37 cellular contexts compared by ENCODE assay signal in genomic region chrX:132353430-132353829, GRCh38.
DNase-seq lines count a peak whose midpoint lies in the region; ATAC-seq, FAIRE-seq and TF ChIP-seq lines count a peak whose summit lies in the region.
"Had no signal": no experiment of that assay in that cellular context is flagged by ENCODE, and none has a peak within 500 bp of the region (broad histone marks: within the 10 kb centered on the region; RNA-seq: fewer than 3 reads in every experiment).

No MANE protein-coding gene starts in this region.

- no TSS peak for BruUV-seq in IMR-90 (replicated peaks; lab: Mats Ljungman, UMichigan)
- BruUV-seq in HepG2 (replicated peaks; lab: Mats Ljungman, UMichigan) = no TSS peak

- H2BK120ac ChIP-seq in IMR-90 (ENCODE audit: low read depth, low read length) = no peak overlapping the region

- TF ChIP-seq RAD21 in IMR-90 (IDR thresholded peaks at IDR 0.05; ENCODE audit: low read length) (no peak), HepG2 (CRISPR knock-in tag; IDR thresholded peaks at IDR 0.05) (no peak)

- H3K4me1 ChIP-seq in IMR-90 (ENCODE audit: control insufficient read depth, insufficient read depth, low read length) = no peaks in the 10 kb centered on the region
- H3K4me1 ChIP-seq in astrocyte (ENCODE audit: insufficient read depth, low read length) = no peaks in the 10 kb centered on the region
- H3K4me1 ChIP-seq in HepG2 (ENCODE audit: insufficient read depth, low read length) = peaks cover 14% of the 10 kb centered on the region
- H3K4me1 ChIP-seq: A549; BE2C; BLaER1; BLaER1 treated with 17β-estradiol and CSF1 and Interleukin-3, amounts not matched to agents 10 nM and 100 nM; Caco-2 had no signal

- no peak overlapping the region for H4K5ac ChIP-seq in IMR-90 (ENCODE audit: low read depth, low read length)

- H3K4me3 Mint-ChIP-seq in astrocyte (ENCODE audit: unreplicated experiment) = no peak overlapping the region
- H3K4me3 Mint-ChIP-seq: B cell; CD14-positive monocyte; CD4-positive, alpha-beta memory T cell; CD4-positive, alpha-beta T cell; CD4-positive, CD25-positive, alpha-beta regulatory T cell; CD8-positive, alpha-beta memory T cell; CD8-positive, alpha-beta T cell had no signal

- TF ChIP-seq POLR2A in IMR-90 (IDR thresholded peaks at IDR 0.05; ENCODE audit: low read depth, low read length) (no peak), HepG2 (IDR thresholded peaks at IDR 0.05; ENCODE audit: insufficient read depth in 1 of 2, low read depth in 2 of 2, low read length in 2 of 2) (no peak)

- H3K27me3 ChIP-seq in IMR-90 (ENCODE audit: control insufficient read depth, insufficient read depth, low read length) (no peaks in the 10 kb centered on the region; the same call in 1 of the 2 replicates), astrocyte (ENCODE audit: insufficient read depth, low read length) (no peaks in the 10 kb centered on the region), HepG2 (ENCODE audit: control insufficient read depth in 1 of 2, insufficient read depth in 2 of 2, low read length in 2 of 2) (no peaks in the 10 kb centered on the region)
- H3K27me3 ChIP-seq: BE2C had no signal

- no peak overlapping the region for H3K56ac ChIP-seq in IMR-90 (ENCODE audit: extremely low read depth, insufficient read depth, low read length)

- no peak overlapping the region for H3K4me2 ChIP-seq in IMR-90 (ENCODE audit: low read depth, low read length)
- H3K4me2 ChIP-seq in astrocyte (ENCODE audit: low read length) = no peak overlapping the region
- H3K4me2 ChIP-seq in HepG2 (ENCODE audit: low read depth, low read length) = no peak overlapping the region
- H3K4me2 ChIP-seq: A549; BLaER1; BLaER1 treated with 17β-estradiol and CSF1 and Interleukin-3, amounts not matched to agents 10 nM and 100 nM had no signal

- dilution Hi-C loops in IMR-90 (cut with HindIII; ENCODE audit: low sequenced_read_pairs, unreplicated experiment) = no loop called here

- H3K79me2 ChIP-seq in astrocyte (ENCODE audit: insufficient read depth, low read length) = no peaks in the 10 kb centered on the region
- no peaks in the 10 kb centered on the region for H3K79me2 ChIP-seq in HepG2 (ENCODE audit: insufficient read depth, low read length)

- H3K9me3 ChIP-seq in IMR-90 (ENCODE audit: control insufficient read depth, insufficient read depth, low read length) = no peaks in the 10 kb centered on the region
- H3K9me3 ChIP-seq in astrocyte (ENCODE audit: insufficient read depth, low read depth, low read length) = no peaks in the 10 kb centered on the region
- no peaks in the 10 kb centered on the region for H3K9me3 ChIP-seq in HepG2 (ENCODE audit: low read length)
- H3K9me3 ChIP-seq: A549, BE2C, BLaER1, Caco-2 had no signal

- H2AFZ ChIP-seq in IMR-90 (replicated peaks; ENCODE audit: low read length, poor library complexity) (no peak overlapping the region), astrocyte (ENCODE audit: low read depth, low read length) (no peak overlapping the region), HepG2 (ENCODE audit: low read length) (no peak overlapping the region)

- H3K27ac Mint-ChIP-seq in astrocyte (ENCODE audit: unreplicated experiment) = no peak overlapping the region
- H3K27ac Mint-ChIP-seq: B cell; CD14-positive monocyte; CD4-positive, alpha-beta memory T cell; CD4-positive, alpha-beta T cell; CD4-positive, CD25-positive, alpha-beta regulatory T cell; CD8-positive, alpha-beta memory T cell; CD8-positive, alpha-beta T cell had no signal

- H4K8ac ChIP-seq in IMR-90 (ENCODE audit: low read depth in 2 of 2, low read length in 2 of 2) = no peak overlapping the region

- no CpG with 5 or more reads among the region's 5 CpGs for WGBS in IMR-90 (ENCODE audit: extremely low coverage in 2 of 2, insufficient read length in 1 of 2), 2 experiments
- WGBS in HepG2 (ENCODE audit: low lambda C conversion rate) = 66% methylated on average over 5 of the region's 5 CpGs

- no peak overlapping the region for H2BK20ac ChIP-seq in IMR-90 (ENCODE audit: low read depth, low read length)

- no peak overlapping the region for H3K14ac ChIP-seq in IMR-90 (replicated peaks; ENCODE audit: low read depth, low read length)

- FAIRE-seq in GM19239 (lab: Jason Lieb, UNC) = peak; percentile 71
- peak; percentile 60 for FAIRE-seq in astrocyte (lab: Jason Lieb, UNC)
- no peak for FAIRE-seq in HepG2 (lab: Jason Lieb, UNC)
- FAIRE-seq: A204.1, A549, D721Med had no signal

- H3K4ac ChIP-seq in IMR-90 (ENCODE audit: low read depth, low read length) = no peak overlapping the region

- H2BK5ac ChIP-seq in IMR-90 (ENCODE audit: low read depth, low read length, poor library complexity, severe bottlenecking) = no peak overlapping the region

- in situ Hi-C loops in IMR-90 (cut with MboI; ENCODE audit: low sequenced_read_pairs) = no loop called here
- in situ Hi-C loops in HepG2 (cut with HindIII; ENCODE audit: extremely low pct_ligation_motif_present, low pct_unique_long_range_greater_than_20kb) = no loop called here

- H3K9me1 ChIP-seq in IMR-90 (ENCODE audit: insufficient read depth, low read length) = no peaks in the 10 kb centered on the region

- H3K23ac ChIP-seq in IMR-90 (ENCODE audit: low read depth, low read length) = no peak overlapping the region

- POLR2A ChIA-PET in IMR-90 (lab: Charles Lee; ENCODE audit: unreplicated experiment) = no interaction called here
- POLR2A ChIA-PET in HepG2 (lab: Yijun Ruan, JAX) = no interaction called here

- no peak for DNase-seq in GM19239 (ENCODE audit: insufficient read length, low spot score)
- DNase-seq in IMR-90 = no peak
- no peak for DNase-seq in astrocyte (ENCODE audit: low read depth)
- no peak for DNase-seq in HepG2 (ENCODE audit: low spot score)
- no peak for DNase-seq in Ammon's horn (ENCODE audit: low spot score)
- DNase-seq in NOMO-1 (lab: John Stamatoyannopoulos, UW; ENCODE audit: unreplicated experiment in 2 of 2) = no peak
- DNase-seq: 8988T; ACHN; AML-193; BE2C; C1 segment of cervical spinal cord; Caco-2; Calu3; CD4-positive, alpha-beta memory T cell; CD4-positive, alpha-beta T cell; CD4-positive, CD25-positive, alpha-beta regulatory T cell; CD8-positive, alpha-beta memory T cell; CD8-positive, alpha-beta T cell; COR-L47; DMS 273 treated with DMSO at 0.1 percent for 48 hours; DMS153; DMS53; DMS79; DMS79 treated with DMSO at 0.1 percent for 48 hours; DND-41; EL had no signal

- TF ChIP-seq CTCF in IMR-90 (conservative IDR thresholded peaks at IDR 0.05; ENCODE audit: low read depth, low read length) (no peak), astrocyte (IDR thresholded peaks at IDR 0.05; ENCODE audit: insufficient read depth, low read depth, low read length) (no peak), HepG2 (CRISPR knock-in tag; IDR thresholded peaks at IDR 0.05) (no peak)

- no peaks in the 10 kb centered on the region for H3K27me3 Mint-ChIP-seq in astrocyte (ENCODE audit: low read depth, unreplicated experiment)
- H3K27me3 Mint-ChIP-seq: B cell; CD4-positive, alpha-beta memory T cell; CD4-positive, alpha-beta T cell; CD4-positive, CD25-positive, alpha-beta regulatory T cell had no signal

- no peaks in the 10 kb centered on the region for H3K36me3 Mint-ChIP-seq in astrocyte (ENCODE audit: low read depth, unreplicated experiment)
- H3K36me3 Mint-ChIP-seq: CD14-positive monocyte; CD4-positive, alpha-beta memory T cell; CD4-positive, CD25-positive, alpha-beta regulatory T cell; CD8-positive, alpha-beta memory T cell; CD8-positive, alpha-beta T cell had no signal

- no peaks in the 10 kb centered on the region for H3K79me1 ChIP-seq in IMR-90 (ENCODE audit: low read depth in 1 of 2, low read length in 2 of 2)

- H3K27ac ChIP-seq in IMR-90 (ENCODE audit: insufficient read depth, low read length) (no peak overlapping the region), astrocyte (ENCODE audit: low read depth, low read length) (no peak overlapping the region), HepG2 (ENCODE audit: extremely low read length, insufficient read depth, low read length) (no peak overlapping the region)
- H3K27ac ChIP-seq: 22Rv1; A549; BLaER1; BLaER1 treated with 17β-estradiol and CSF1 and Interleukin-3, amounts not matched to agents 10 nM and 100 nM; C4-2B had no signal

- no peak overlapping the region for H3K18ac ChIP-seq in IMR-90 (ENCODE audit: low read depth, low read length)

- H3K9me3 Mint-ChIP-seq in astrocyte (ENCODE audit: unreplicated experiment) = no peaks in the 10 kb centered on the region
- H3K9me3 Mint-ChIP-seq: CD4-positive, alpha-beta T cell; CD8-positive, alpha-beta memory T cell; CD8-positive, alpha-beta T cell had no signal

- no peak overlapping the region for H3K4me3 ChIP-seq in IMR-90 (ENCODE audit: insufficient read depth, low read depth, low read length)
- no peak overlapping the region for H3K4me3 ChIP-seq in astrocyte (ENCODE audit: insufficient read depth, low read depth, low read length)
- H3K4me3 ChIP-seq in HepG2 (replicated peaks in 1 of 3; ENCODE audit: insufficient read depth in 1 of 3, low read depth in 2 of 3, low read length in 3 of 3) = no peak overlapping the region
- H3K4me3 ChIP-seq: A549; BLaER1; BLaER1 treated with 17β-estradiol and CSF1 and Interleukin-3, amounts not matched to agents 10 nM and 100 nM had no signal

- CTCF ChIA-PET in IMR-90 (lab: Yijun Ruan, JAX) = no interaction called here
- CTCF ChIA-PET in HepG2 (lab: Yijun Ruan, JAX; ENCODE audit: low intra/inter-chr PET ratio, low total read pairs) = no interaction called here

- H2AK5ac ChIP-seq in IMR-90 (ENCODE audit: low read depth, low read length) = no peak overlapping the region

- ATAC-seq in IMR-90 (ENCODE audit: low read depth) (no peak), HepG2 (no peak), GM19455 (IDR thresholded peaks at IDR 0.05; ENCODE audit: unreplicated experiment) (no peak), HG02973 (IDR thresholded peaks at IDR 0.05; ENCODE audit: unreplicated experiment) (no peak)
- ATAC-seq: A549; CD8-positive, alpha-beta T cell had no signal

- H3K4me1 Mint-ChIP-seq in astrocyte (ENCODE audit: low read depth, unreplicated experiment) = no peaks in the 10 kb centered on the region
- H3K4me1 Mint-ChIP-seq: B cell; CD14-positive monocyte; CD4-positive, alpha-beta memory T cell; CD8-positive, alpha-beta memory T cell had no signal

- H2BK15ac ChIP-seq in IMR-90 (ENCODE audit: low read depth, low read length) = no peak overlapping the region

- intact Hi-C loops in IMR-90 (cut with micrococcal nuclease) = no loop called here
- intact Hi-C loops in HepG2 (cut with micrococcal nuclease; ENCODE audit: unreplicated experiment) = no loop called here

- H4K20me1 ChIP-seq in IMR-90 (ENCODE audit: insufficient read depth, low read length) (no peaks in the 10 kb centered on the region), astrocyte (ENCODE audit: insufficient read depth, low read length) (no peaks in the 10 kb centered on the region), HepG2 (ENCODE audit: insufficient read depth, low read length) (no peaks in the 10 kb centered on the region)
- H4K20me1 ChIP-seq: BLaER1 treated with 17β-estradiol and CSF1 and Interleukin-3, amounts not matched to agents 10 nM and 100 nM had no signal

- no peak overlapping the region for H2AK9ac ChIP-seq in IMR-90 (replicated peaks; ENCODE audit: low read depth, low read length, poor library complexity)

- H4K91ac ChIP-seq in IMR-90 (ENCODE audit: insufficient read depth, low read depth, low read length) = no peak overlapping the region

- no peak overlapping the region for H3K9ac ChIP-seq in IMR-90 (ENCODE audit: low read depth, low read length)
- H3K9ac ChIP-seq in astrocyte (ENCODE audit: low read length) = no peak overlapping the region
- H3K9ac ChIP-seq in HepG2 (ENCODE audit: insufficient read depth, low read depth, low read length) = no peak overlapping the region
- H3K9ac ChIP-seq: BLaER1; BLaER1 treated with 17β-estradiol and CSF1 and Interleukin-3, amounts not matched to agents 10 nM and 100 nM had no signal

- TF ChIP-seq EP300 in HepG2 (IDR thresholded peaks at IDR 0.05; ENCODE audit: low read depth in 2 of 2, low read length in 2 of 2) = no peak
- no peak for TF ChIP-seq EP300 in HepG2 (CRISPR knock-in tag; IDR thresholded peaks at IDR 0.05; ENCODE audit: borderline replicate concordance)

- H3K36me3 ChIP-seq in IMR-90 (ENCODE audit: control insufficient read depth, insufficient read depth, low read length) = no peaks in the 10 kb centered on the region
- H3K36me3 ChIP-seq in astrocyte (ENCODE audit: insufficient read depth, low read length) = no peaks in the 10 kb centered on the region
- H3K36me3 ChIP-seq in HepG2 (replicated peaks in 1 of 2; ENCODE audit: control insufficient read depth in 1 of 2, insufficient read depth in 2 of 2, low read length in 2 of 2) = no peaks in the 10 kb centered on the region
- H3K36me3 ChIP-seq: BE2C; BLaER1; BLaER1 treated with 17β-estradiol and CSF1 and Interleukin-3, amounts not matched to agents 10 nM and 100 nM had no signal
